17 cellular contexts compared by ENCODE assay signal in genomic region chr19:40312533-40312932, GRCh38.
"Had no signal": no experiment of that assay in that cellular context is flagged by ENCODE, and none has a peak within 500 bp of the region (broad histone marks: within the 10 kb centered on the region; RNA-seq: fewer than 3 reads in every experiment).

No MANE protein-coding gene starts in this region.

- H3K9me3 Mint-ChIP-seq: activated T-cell treated with anti-CD3 and anti-CD28 coated beads, Interleukin-2, amount 50 U/mL, for 72 hours; natural killer cell; stimulated activated naive B cell treated with anti-CD40 and anti-IgM and Interleukin-4, amounts not matched to agents 10 μg/mL and 1 μg/mL and 100 μg/mL, for 72 hours had no signal

- H3K4me1 Mint-ChIP-seq: natural killer cell; stimulated activated naive B cell treated with anti-CD40 and anti-IgM and Interleukin-4, amounts not matched to agents 10 μg/mL and 1 μg/mL and 100 μg/mL, for 72 hours had no signal

- H3K4me3 ChIP-seq: esophagus squamous epithelium, right atrium auricular region, transverse colon, vagina had no signal

- H3K27me3 Mint-ChIP-seq: stimulated activated naive B cell treated with anti-CD40 and anti-IgM and Interleukin-4, amounts not matched to agents 10 μg/mL and 1 μg/mL and 100 μg/mL, for 72 hours had no signal

- ATAC-seq: activated T-cell treated with anti-CD3 and anti-CD28 coated beads, Interleukin-2, amount 50 U/mL, for 72 hours; left ventricle myocardium superior; natural killer cell; stimulated activated naive B cell treated with anti-CD40 and anti-IgM and Interleukin-4, amounts not matched to agents 10 μg/mL and 1 μg/mL and 100 μg/mL, for 72 hours had no signal

- H3K27me3 ChIP-seq: esophagus squamous epithelium, right atrium auricular region, transverse colon, vagina had no signal

- H3K36me3 ChIP-seq: right atrium auricular region, transverse colon, vagina, WERI-Rb-1 had no signal

- H3K36me3 Mint-ChIP-seq: natural killer cell had no signal

- H3K4me1 ChIP-seq: transverse colon, vagina had no signal

- DNase-seq: activated CD4-positive, alpha-beta T cell treated with anti-CD3 and anti-CD28 coated beads for 4 hours; activated CD8-positive, alpha-beta memory T cell treated with anti-CD3 and anti-CD28 coated beads, Interleukin-2, amount 50 U/mL, for 48 hours; activated T-cell treated with anti-CD3 and anti-CD28 coated beads, Interleukin-2, amount 50 U/mL, for 72 hours; cortex of kidney; effector CD4-positive, alpha-beta T cell; esophagus squamous epithelium; kidney glomerular epithelial cell; left ventricle myocardium superior; mesenchymal stem cell; natural killer cell; stimulated activated CD4-positive, alpha-beta T cell treated with anti-CD3 and anti-CD28 coated beads, Interleukin-2, amount 100 ng/mL, for 48 hours; stimulated activated naive B cell treated with anti-CD40 and anti-IgM and Interleukin-4, amounts not matched to agents 10 μg/mL and 1 μg/mL and 100 μg/mL, for 72 hours; substantia nigra; transverse colon; WERI-Rb-1 had no signal

- H3K27ac ChIP-seq: esophagus squamous epithelium, right atrium auricular region, transverse colon, vagina, WERI-Rb-1 had no signal

- H3K27ac Mint-ChIP-seq: activated T-cell treated with anti-CD3 and anti-CD28 coated beads, Interleukin-2, amount 50 U/mL, for 72 hours; natural killer cell; stimulated activated naive B cell treated with anti-CD40 and anti-IgM and Interleukin-4, amounts not matched to agents 10 μg/mL and 1 μg/mL and 100 μg/mL, for 72 hours had no signal

- H3K4me3 Mint-ChIP-seq: activated T-cell treated with anti-CD3 and anti-CD28 coated beads, Interleukin-2, amount 50 U/mL, for 72 hours; natural killer cell; stimulated activated naive B cell treated with anti-CD40 and anti-IgM and Interleukin-4, amounts not matched to agents 10 μg/mL and 1 μg/mL and 100 μg/mL, for 72 hours had no signal

- H3K9me3 ChIP-seq: esophagus squamous epithelium, right atrium auricular region, transverse colon, vagina had no signal
